In the genomic region with DNA sequence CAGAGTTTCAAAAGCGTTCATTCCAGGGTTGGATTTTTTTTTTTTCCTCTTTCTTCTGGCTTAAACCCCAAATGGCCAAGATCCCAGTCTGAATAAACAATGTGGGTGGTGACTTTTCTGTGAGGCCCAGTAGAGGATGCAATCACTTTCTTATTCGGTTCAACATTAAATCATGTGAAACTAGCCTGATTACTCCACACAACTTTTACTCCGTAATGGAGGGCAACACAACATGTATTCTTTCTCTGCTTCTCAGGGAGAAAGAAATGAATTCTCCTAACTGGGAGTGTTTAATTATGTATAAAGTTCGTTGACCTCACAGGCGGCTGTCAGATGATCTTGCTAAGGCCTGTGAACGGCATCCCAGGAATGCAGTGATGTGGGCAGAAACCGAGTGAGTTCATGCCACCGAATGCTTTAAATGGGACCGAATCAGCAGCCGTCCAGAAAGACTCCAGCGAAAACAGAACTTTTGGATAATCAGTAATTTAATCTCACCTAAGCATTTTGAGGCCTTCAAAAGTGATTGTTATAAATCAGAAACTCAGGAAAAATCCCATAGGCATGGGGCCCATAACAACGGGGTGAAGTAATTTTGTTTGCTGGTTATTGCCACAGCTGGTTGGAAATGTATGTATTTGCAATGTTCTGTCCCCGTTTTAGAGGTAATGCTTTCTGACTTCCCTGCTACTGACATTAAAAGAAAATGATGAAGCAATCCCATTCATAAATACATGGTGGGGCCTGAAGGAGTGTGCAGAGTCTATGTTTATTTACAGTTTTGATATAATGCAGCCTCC, we compare ENCODE assay signal across 8 cellular contexts.
DNase-seq lines count a peak whose midpoint lies in the region; ATAC-seq and TF ChIP-seq lines count a peak whose summit lies in the region.

No MANE protein-coding gene starts in this region.

- H3K4me3 ChIP-seq in WI38 (ENCODE audit: low read depth, low read length): peak overlapping the region; percentile 42

- peak; percentile 80 for ATAC-seq in Right ventricle myocardium superior (ENCODE audit: poor library complexity)

- DNase-seq in GM04503 (ENCODE audit: low read depth): peak; percentile 83
- DNase-seq in Right ventricle myocardium superior: no peak
- DNase-seq in pulmonary artery endothelial cell (ENCODE audit: low read depth, low spot score): peak; percentile 37
- no peak for DNase-seq in DMS 273 (lab: John Stamatoyannopoulos, UW; ENCODE audit: unreplicated experiment)
- no peak for DNase-seq in NCI-H510A (lab: John Stamatoyannopoulos, UW)
- no peak for DNase-seq in activated CD4-positive, CD25-positive, alpha-beta regulatory T cell (lab: John Stamatoyannopoulos, UW)
- DNase-seq in stimulated activated naive CD4-positive, alpha-beta T cell treated with Interleukin-2 at 50 U/mL for 16 hours (lab: John Stamatoyannopoulos, UW): no peak

- TF ChIP-seq CTCF in WI38 (IDR thresholded peaks at IDR 0.05; ENCODE audit: low read depth, low read length): no peak

- intact Hi-C loops in Right ventricle myocardium superior (cut with DNase I): no loop called here

Comparison
In these comparisons a context has a peak if more than half of its experiments do, and no peak if none do; other contexts are left out.
1. DNase-seq: peak in GM04503 (single experiment) and pulmonary artery endothelial cell (single experiment); none in Right ventricle myocardium superior (single experiment), DMS 273 (single experiment), NCI-H510A (single experiment), activated CD4-positive, CD25-positive, alpha-beta regulatory T cell (0 of 4) and stimulated activated naive CD4-positive, alpha-beta T cell treated with Interleukin-2 at 50 U/mL for 16 hours (single experiment).